Comparison of ENCODE assay signal across 25 cellular contexts in genomic region chr11:23405350-23405937, GRCh38.
"Had no signal": no experiment of that assay in that cellular context is flagged by ENCODE, and none has a peak within 500 bp of the region (broad histone marks: within the 10 kb centered on the region; RNA-seq: fewer than 3 reads in every experiment).

No MANE protein-coding gene starts in this region.

- H3K4me1 ChIP-seq: colonic mucosa, gastrocnemius medialis, right lobe of liver had no signal

- DNase-seq: activated CD4-positive, alpha-beta memory T cell treated with anti-CD3 and anti-CD28 coated beads, Interleukin-2, amount 10 ng/mL, durations not matched to agents 7 days and 5 days; activated CD4-positive, alpha-beta T cell treated with anti-CD3 and anti-CD28 coated beads for 48 hours; activated CD8-positive, alpha-beta memory T cell treated with anti-CD3 and anti-CD28 coated beads, Interleukin-2, amount 50 U/mL, for 48 hours; activated gamma-delta T cell; activated naive CD4-positive, alpha-beta T cell treated with anti-CD3 and anti-CD28 coated beads, Interleukin-2, amount 10 ng/mL, durations not matched to agents 7 days and 5 days; activated naive CD8-positive, alpha-beta T cell treated with anti-CD3 and anti-CD28 coated beads, Interleukin-2, amount 10 ng/mL, durations not matched to agents 7 days and 5 days; activated T-cell treated with anti-CD3 and anti-CD28 coated beads, Interleukin-2, amount 50 U/mL, for 24 hours; amniotic stem cell; colonic mucosa; effector memory CD4-positive, alpha-beta T cell; erythroblast; gastrocnemius medialis; glutamatergic neuron; mesenchymal stem cell; stimulated activated CD4-positive, alpha-beta T cell treated with anti-CD3 and anti-CD28 coated beads, Interleukin-1b, Interleukin-23, amount 100 ng/mL, for 48 hours; stimulated activated naive CD4-positive, alpha-beta T cell; trophoblast cell; WERI-Rb-1 had no signal

- ATAC-seq: activated CD4-positive, CD25-positive, alpha-beta regulatory T cell treated with anti-CD3 and anti-CD28 coated beads, Interleukin-2, amount 50 U/mL, for 24 hours; gastrocnemius medialis had no signal

- H3K27ac ChIP-seq: colonic mucosa, dorsolateral prefrontal cortex, gastrocnemius medialis, right lobe of liver, skin epidermis, thoracic aorta, WERI-Rb-1 had no signal

- H3K9me3 ChIP-seq: colonic mucosa, gastrocnemius medialis, right lobe of liver, thoracic aorta had no signal

- H3K4me3 ChIP-seq: colonic mucosa, dorsolateral prefrontal cortex, gastrocnemius medialis, right lobe of liver, skin epidermis, thoracic aorta had no signal

- H3K27me3 ChIP-seq: colonic mucosa, dorsolateral prefrontal cortex, gastrocnemius medialis, right lobe of liver had no signal

- FAIRE-seq: islet of Langerhans, TTC549 had no signal

- H3K36me3 ChIP-seq: colonic mucosa, gastrocnemius medialis, right lobe of liver, thoracic aorta, WERI-Rb-1 had no signal
